ENCODE assay signal across 10 cellular contexts in the genomic region with DNA sequence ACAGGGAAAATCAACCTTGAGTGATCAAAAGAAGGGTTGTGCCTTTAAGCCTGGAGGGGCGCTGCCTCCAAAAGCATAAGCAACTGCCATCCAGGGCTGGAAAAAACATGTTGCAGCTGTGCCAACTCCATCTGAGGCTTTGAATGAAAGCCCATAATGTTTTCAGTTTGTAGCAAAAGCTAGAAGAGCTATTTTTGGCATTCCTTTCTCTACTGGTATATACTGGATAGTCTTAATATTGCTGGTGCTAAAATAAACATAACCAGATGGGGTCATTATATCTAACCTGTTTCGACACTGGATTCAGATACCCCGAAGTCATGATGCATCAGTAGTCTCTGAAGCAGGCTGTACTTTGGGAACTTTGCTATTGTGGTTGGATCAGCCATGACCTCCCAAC. TPM values are rescaled to one million over a fixed set of nuclear protein-coding genes. Genes with fewer than 3 reads are reported as not detected.
DNase-seq lines count a peak whose midpoint lies in the region; ATAC-seq and TF ChIP-seq lines count a peak whose summit lies in the region.
"Had no signal": no experiment of that assay in that cellular context is flagged by ENCODE, and none has a peak within 500 bp of the region (broad histone marks: within the 10 kb centered on the region; RNA-seq: fewer than 3 reads in every experiment).

No MANE protein-coding gene starts in this region.

- TF ChIP-seq EP300 in suprapubic skin (IDR thresholded peaks at IDR 0.05), result no peak

- H3K27ac ChIP-seq in suprapubic skin (peak overlapping the region; percentile 95), heart left ventricle (peak overlapping the region in 3 of 12 donors; percentile 3 to 34 (median 23))

- H3K36me3 ChIP-seq in suprapubic skin (no peaks in the 10 kb centered on the region), heart left ventricle (peaks cover 0 to 3% (median 0%) of the 10 kb centered on the region in 9 donors)

- ATAC-seq in heart left ventricle, result no peak

- H3K27me3 ChIP-seq in suprapubic skin (no peaks in the 10 kb centered on the region), heart left ventricle (no peaks in the 10 kb centered on the region)

- H3K4me3 ChIP-seq in astrocyte of the cerebellum (ENCODE audit: low read depth, low read length) (no peak overlapping the region), suprapubic skin (no peak overlapping the region), heart left ventricle (no peak overlapping the region)

- no peak for TF ChIP-seq POLR2A in suprapubic skin (IDR thresholded peaks at IDR 0.05)
- no peak for TF ChIP-seq POLR2A in heart left ventricle (IDR thresholded peaks at IDR 0.05)

- DNase-seq in H4 (ENCODE audit: low spot score) (peak; percentile 80), astrocyte of the cerebellum (ENCODE audit: low read depth) (no peak), iris pigment epithelial cell (ENCODE audit: low read depth) (peak; percentile 89), suprapubic skin (ENCODE audit: low spot score in 2 of 2) (no peak), CD14-positive monocyte (ENCODE audit: low spot score) (no peak), NCI-H1436 treated with DMSO at 0.1 percent for 48 hours (lab: John Stamatoyannopoulos, UW) (no peak), T-helper 9 cell (no peak), heart left ventricle (no peak)
- DNase-seq: NCI-H524 had no signal

- no peak overlapping the region for H3K4me3 Mint-ChIP-seq in CD14-positive monocyte

- 21% methylated on average over 3 of the region's 3 CpGs for WGBS in suprapubic skin
- WGBS in heart left ventricle, 4 donors, result 53 to 77% (median 63%) methylated on average over 3 of the region's 3 CpGs

- H3K36me3 Mint-ChIP-seq in CD14-positive monocyte, result peaks cover 8 to 13% of the 10 kb centered on the region in 2 donors

- H3K27ac Mint-ChIP-seq in CD14-positive monocyte, result no peak overlapping the region
- H3K27ac Mint-ChIP-seq: activated T-helper 2 cell treated with anti-CD3 and anti-CD28 coated beads, Interferon-gamma antibody, Interleukin-2, Interleukin-4, amounts not matched to agents 10 μg/mL and 5 μg/mL and 100 μg/mL, durations not matched to agents 14 hours and 24 hours and 36 hours had no signal

- peaks cover 0 to 5% (median 4%) of the 10 kb centered on the region in 3 donors for H3K27me3 Mint-ChIP-seq in CD14-positive monocyte (ENCODE audit: low read depth in 3 of 3)

- H3K9me3 ChIP-seq in suprapubic skin (no peaks in the 10 kb centered on the region), heart left ventricle (no peaks in the 10 kb centered on the region)

- peaks cover 58% of the 10 kb centered on the region for H3K4me1 Mint-ChIP-seq in CD14-positive monocyte

- in situ Hi-C loops in astrocyte of the cerebellum (cut with HindIII; ENCODE audit: low sequenced_read_pairs), result no loop called here

- no peaks in the 10 kb centered on the region for H3K9me3 Mint-ChIP-seq in CD14-positive monocyte
- H3K9me3 Mint-ChIP-seq: activated T-helper 2 cell treated with anti-CD3 and anti-CD28 coated beads, Interferon-gamma antibody, Interleukin-2, Interleukin-4, amounts not matched to agents 10 μg/mL and 5 μg/mL and 100 μg/mL, durations not matched to agents 14 hours and 24 hours and 36 hours had no signal

- intact Hi-C loops in CD14-positive monocyte (cut with micrococcal nuclease), result no loop called here
- intact Hi-C loops in heart left ventricle (cut with DNase I), result no loop called here

- H3K4me1 ChIP-seq in suprapubic skin (peaks cover 100% of the 10 kb centered on the region), heart left ventricle (peaks cover 0 to 75% (median 26%) of the 10 kb centered on the region in 12 donors)

- TF ChIP-seq CTCF in astrocyte of the cerebellum (IDR thresholded peaks at IDR 0.05; ENCODE audit: low read depth, low read length, missing control alignments) (peak; percentile 23), suprapubic skin (IDR thresholded peaks at IDR 0.05) (no peak), CD14-positive monocyte (IDR thresholded peaks at IDR 0.05) (no peak), heart left ventricle (IDR thresholded peaks at IDR 0.05) (peak in 2 of 12 donors; percentile 14 to 30)

RNA-seq across cellular contexts. Expression of gene ANXA4, which starts 25.1 kb away (rescaled TPM):
- total RNA-seq in H4 (2014; rRNA removed; shearing (Covaris generic)), result 9.8 and 19.8 TPM in 2 replicates
- total RNA-seq in suprapubic skin (10 to 100 TPM; 58.1 to 91.6 (median 85.8) TPM), heart left ventricle (10 to 100 TPM in 8 of 9 donors, 1 to 10 TPM in 1; 7.3 to 73.5 (median 22.2) TPM)
- polyA plus RNA-seq in CD14-positive monocyte (10 to 100 TPM; 64.7 to 95.7 TPM), heart left ventricle (10 to 100 TPM; 10.3 to 16.5 TPM)

Comparison
In these comparisons a context has a peak if more than half of its experiments do, and no peak if none do; other contexts are left out.
1. DNase-seq: peak in H4 (single experiment) and iris pigment epithelial cell (single experiment); none in astrocyte of the cerebellum (single experiment), suprapubic skin (0 of 2), CD14-positive monocyte (single experiment), NCI-H1436 treated with DMSO at 0.1 percent for 48 hours (single experiment), T-helper 9 cell (single experiment) and heart left ventricle (0 of 5).